Comparison of ENCODE assay signal across 20 cellular contexts in the genomic region with DNA sequence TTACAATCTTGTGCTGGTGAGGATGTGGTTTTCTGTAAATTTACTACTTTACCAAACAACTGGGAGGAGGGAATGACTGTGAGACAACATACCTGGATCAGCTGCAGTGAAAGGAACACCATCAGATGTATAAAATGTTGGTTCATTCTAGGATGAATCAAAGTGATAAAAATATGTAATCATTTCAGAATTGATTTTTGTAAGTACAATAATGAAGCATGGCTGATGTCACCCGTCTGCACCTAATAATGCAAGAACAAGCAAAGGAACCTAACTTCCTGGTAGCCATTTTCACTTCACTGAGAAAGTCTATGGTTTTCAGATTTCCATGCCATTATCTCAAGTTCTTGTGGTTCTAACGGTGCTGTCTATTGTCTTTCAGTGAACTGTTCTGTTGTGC. TPM values are rescaled to one million over a fixed set of nuclear protein-coding genes. Genes with fewer than 3 reads are reported as not detected.
DNase-seq lines count a peak whose midpoint lies in the region; ATAC-seq and TF ChIP-seq lines count a peak whose summit lies in the region.
"Had no signal": no experiment of that assay in that cellular context is flagged by ENCODE, and none has a peak within 500 bp of the region (broad histone marks: within the 10 kb centered on the region; RNA-seq: fewer than 3 reads in every experiment).

No MANE protein-coding gene starts in this region.

- H3K36me3 Mint-ChIP-seq in activated CD4-positive, alpha-beta T cell treated with anti-CD3 and anti-CD28 coated beads for 36 hours (ENCODE audit: low read depth) = peaks cover 46% of the 10 kb centered on the region
- peaks cover 54% of the 10 kb centered on the region for H3K36me3 Mint-ChIP-seq in CD4-positive, CD25-positive, alpha-beta regulatory T cell
- peaks cover 76% of the 10 kb centered on the region for H3K36me3 Mint-ChIP-seq in activated T-helper 2 cell treated with anti-CD3 and anti-CD28 coated beads, Interferon-gamma antibody, Interleukin-2, Interleukin-4, amounts not matched to agents 10 μg/mL and 5 μg/mL and 100 μg/mL, durations not matched to agents 14 hours and 24 hours and 36 hours (ENCODE audit: low read depth)
- peaks cover 46% of the 10 kb centered on the region for H3K36me3 Mint-ChIP-seq in mesothelial cell of epicardium

- no TSS peak for BruUV-seq in PC-9 (replicated peaks; lab: Mats Ljungman, UMichigan)

- peaks cover 85% of the 10 kb centered on the region for H3K36me3 ChIP-seq in CD4-positive, CD25-positive, alpha-beta regulatory T cell (ENCODE audit: control insufficient read depth, insufficient read depth, low read length)
- H3K36me3 ChIP-seq in KOPT-K1 (ENCODE audit: insufficient read depth, low read length) (peaks cover 99% of the 10 kb centered on the region), PC-9 (ENCODE audit: low read depth) (peaks cover 87% of the 10 kb centered on the region)

- no peaks in the 10 kb centered on the region for H3K9me3 ChIP-seq in CD4-positive, CD25-positive, alpha-beta regulatory T cell (ENCODE audit: control insufficient read depth in 2 of 2, low read length in 2 of 2)
- no peaks in the 10 kb centered on the region for H3K9me3 ChIP-seq in KOPT-K1 (ENCODE audit: insufficient read depth, low read length, poor library complexity, severe bottlenecking)
- H3K9me3 ChIP-seq in PC-9 (ENCODE audit: insufficient read depth, low read depth) = no peaks in the 10 kb centered on the region
- H3K9me3 ChIP-seq: pancreas, testis had no signal

- no peak overlapping the region for H3K4me2 ChIP-seq in PC-9

- no peaks in the 10 kb centered on the region for H3K79me2 ChIP-seq in PC-9 (ENCODE audit: low read depth)

- no peak overlapping the region for H3K4me3 ChIP-seq in CD4-positive, CD25-positive, alpha-beta regulatory T cell (ENCODE audit: low read depth, low read length)
- no peak overlapping the region for H3K4me3 ChIP-seq in PC-9
- H3K4me3 ChIP-seq: pancreas, testis had no signal

- peaks cover 16% of the 10 kb centered on the region; the same call in 1 of the 2 replicates for H3F3A ChIP-seq in PC-9 (ENCODE audit: insufficient read depth, low read depth)

- POLR2A ChIA-PET in activated CD4-positive, alpha-beta T cell treated with anti-CD3 and anti-CD28 coated beads for 36 hours (lab: Charles Lee) = interaction anchor here (0.6 kb wide), 1 partner anchor 18 kb away, joined by 4 read pairs; no protein-coding TSS in a partner anchor
- POLR2A ChIA-PET in PC-9 (lab: Charles Lee; ENCODE audit: unreplicated experiment) = interaction anchor here (0.6 kb wide), 2 partner anchors 12 to 22 kb away, joined by 7 to 9 read pairs; no protein-coding TSS in a partner anchor

- no peaks in the 10 kb centered on the region for H3K4me1 ChIP-seq in CD4-positive, CD25-positive, alpha-beta regulatory T cell (ENCODE audit: control insufficient read depth, insufficient read depth, low read length, poor library complexity, severe bottlenecking)
- H3K4me1 ChIP-seq in PC-9 (replicated peaks; ENCODE audit: insufficient read depth) = no peaks in the 10 kb centered on the region
- H3K4me1 ChIP-seq: pancreas had no signal

- peak; percentile 23 for DNase-seq in activated CD4-positive, alpha-beta T cell treated with anti-CD3 and anti-CD28 coated beads for 36 hours
- no peak for DNase-seq in activated CD4-positive, alpha-beta T cell treated with anti-CD3 and anti-CD28 coated beads for 48 hours
- DNase-seq in CD4-positive, CD25-positive, alpha-beta regulatory T cell = peak in 1 of 3 donors; percentile 17
- no peak for DNase-seq in activated T-helper 2 cell treated with anti-CD3 and anti-CD28 coated beads, Interferon-gamma antibody, Interleukin-2, Interleukin-4, amounts not matched to agents 10 μg/mL and 5 μg/mL and 100 μg/mL, durations not matched to agents 14 hours and 24 hours and 36 hours (ENCODE audit: low spot score)
- DNase-seq in PC-9 = no peak
- DNase-seq in mesothelial cell of epicardium (ENCODE audit: low spot score in 2 of 2, unreplicated experiment in 2 of 2) = no peak
- DNase-seq: 8988T; activated CD4-positive, alpha-beta T cell treated with anti-CD3 and anti-CD28 coated beads, Interleukin-2, amount 50 U/mL, for 4 hours; C1 segment of cervical spinal cord; cortex of kidney; effector memory CD4-positive, alpha-beta T cell; mammary epithelial cell; NCI-H146; NCI-H748 treated with DMSO at 0.1 percent for 48 hours; pancreas; stimulated activated naive CD4-positive, alpha-beta T cell treated with Interleukin-2 at 50 U/mL for 16 hours; testis; WERI-Rb-1 had no signal

- peaks cover 9% of the 10 kb centered on the region for H3K4me1 Mint-ChIP-seq in activated CD4-positive, alpha-beta T cell treated with anti-CD3 and anti-CD28 coated beads for 36 hours
- H3K4me1 Mint-ChIP-seq in CD4-positive, CD25-positive, alpha-beta regulatory T cell = peaks cover 10 to 25% (median 18%) of the 10 kb centered on the region in 4 donors
- H3K4me1 Mint-ChIP-seq in activated T-helper 2 cell treated with anti-CD3 and anti-CD28 coated beads, Interferon-gamma antibody, Interleukin-2, Interleukin-4, amounts not matched to agents 10 μg/mL and 5 μg/mL and 100 μg/mL, durations not matched to agents 14 hours and 24 hours and 36 hours (ENCODE audit: low read depth) = peaks cover 18% of the 10 kb centered on the region
- no peaks in the 10 kb centered on the region for H3K4me1 Mint-ChIP-seq in mesothelial cell of epicardium

- no peak for TF ChIP-seq CTCF in PC-9 (conservative IDR thresholded peaks at IDR 0.05)
- TF ChIP-seq CTCF in mesothelial cell of epicardium (IDR thresholded peaks at IDR 0.05; ENCODE audit: unreplicated experiment) = no peak

- intact Hi-C loops in activated CD4-positive, alpha-beta T cell treated with anti-CD3 and anti-CD28 coated beads for 36 hours (cut with DNase I, micrococcal nuclease) = no loop called here
- intact Hi-C loops in activated T-helper 2 cell treated with anti-CD3 and anti-CD28 coated beads, Interferon-gamma antibody, Interleukin-2, Interleukin-4, amounts not matched to agents 10 μg/mL and 5 μg/mL and 100 μg/mL, durations not matched to agents 14 hours and 24 hours and 36 hours (cut with micrococcal nuclease) = no loop called here
- intact Hi-C loops in PC-9 (cut with micrococcal nuclease; ENCODE audit: unreplicated experiment) = no loop called here

- no peaks in the 10 kb centered on the region for H3K9me3 Mint-ChIP-seq in activated CD4-positive, alpha-beta T cell treated with anti-CD3 and anti-CD28 coated beads for 36 hours (ENCODE audit: low read depth)
- H3K9me3 Mint-ChIP-seq in CD4-positive, CD25-positive, alpha-beta regulatory T cell = no peaks in the 10 kb centered on the region
- H3K9me3 Mint-ChIP-seq in activated T-helper 2 cell treated with anti-CD3 and anti-CD28 coated beads, Interferon-gamma antibody, Interleukin-2, Interleukin-4, amounts not matched to agents 10 μg/mL and 5 μg/mL and 100 μg/mL, durations not matched to agents 14 hours and 24 hours and 36 hours = no peaks in the 10 kb centered on the region
- no peaks in the 10 kb centered on the region for H3K9me3 Mint-ChIP-seq in mesothelial cell of epicardium

- H2AFZ ChIP-seq in PC-9 = no peak overlapping the region

- H3K27me3 ChIP-seq in CD4-positive, CD25-positive, alpha-beta regulatory T cell (ENCODE audit: control insufficient read depth, insufficient read depth, low read length) = no peaks in the 10 kb centered on the region
- no peaks in the 10 kb centered on the region for H3K27me3 ChIP-seq in PC-9 (ENCODE audit: insufficient read depth, low read depth)
- H3K27me3 ChIP-seq: pancreas, testis had no signal

- no peak overlapping the region for H3K27ac ChIP-seq in CD4-positive, CD25-positive, alpha-beta regulatory T cell (ENCODE audit: insufficient read depth, low read length, poor library complexity, severe bottlenecking)
- peak overlapping the region; percentile 15 for H3K27ac ChIP-seq in KOPT-K1 (ENCODE audit: low read depth, low read length, poor library complexity, severe bottlenecking)
- no peak overlapping the region for H3K27ac ChIP-seq in PC-9
- H3K27ac ChIP-seq: pancreas, testis, WERI-Rb-1 had no signal

- peak overlapping the region; percentile 75 for H3K27ac Mint-ChIP-seq in activated CD4-positive, alpha-beta T cell treated with anti-CD3 and anti-CD28 coated beads for 36 hours
- peak overlapping the region in 2 of 3 donors; percentile 48 to 77 for H3K27ac Mint-ChIP-seq in CD4-positive, CD25-positive, alpha-beta regulatory T cell
- H3K27ac Mint-ChIP-seq in activated T-helper 2 cell treated with anti-CD3 and anti-CD28 coated beads, Interferon-gamma antibody, Interleukin-2, Interleukin-4, amounts not matched to agents 10 μg/mL and 5 μg/mL and 100 μg/mL, durations not matched to agents 14 hours and 24 hours and 36 hours = peak overlapping the region; percentile 26
- H3K27ac Mint-ChIP-seq in mesothelial cell of epicardium = no peak overlapping the region

- H3K9me2 ChIP-seq in PC-9 (ENCODE audit: insufficient read depth) = no peaks in the 10 kb centered on the region

- no peak overlapping the region for H3K4me3 Mint-ChIP-seq in activated CD4-positive, alpha-beta T cell treated with anti-CD3 and anti-CD28 coated beads for 36 hours
- H3K4me3 Mint-ChIP-seq in CD4-positive, CD25-positive, alpha-beta regulatory T cell = no peak overlapping the region
- H3K4me3 Mint-ChIP-seq in activated T-helper 2 cell treated with anti-CD3 and anti-CD28 coated beads, Interferon-gamma antibody, Interleukin-2, Interleukin-4, amounts not matched to agents 10 μg/mL and 5 μg/mL and 100 μg/mL, durations not matched to agents 14 hours and 24 hours and 36 hours (ENCODE audit: low read depth) = no peak overlapping the region
- no peak overlapping the region for H3K4me3 Mint-ChIP-seq in mesothelial cell of epicardium

- no peaks in the 10 kb centered on the region for H3K27me3 Mint-ChIP-seq in activated CD4-positive, alpha-beta T cell treated with anti-CD3 and anti-CD28 coated beads for 36 hours
- no peaks in the 10 kb centered on the region for H3K27me3 Mint-ChIP-seq in CD4-positive, CD25-positive, alpha-beta regulatory T cell
- no peaks in the 10 kb centered on the region for H3K27me3 Mint-ChIP-seq in activated T-helper 2 cell treated with anti-CD3 and anti-CD28 coated beads, Interferon-gamma antibody, Interleukin-2, Interleukin-4, amounts not matched to agents 10 μg/mL and 5 μg/mL and 100 μg/mL, durations not matched to agents 14 hours and 24 hours and 36 hours (ENCODE audit: low read depth)
- H3K27me3 Mint-ChIP-seq in mesothelial cell of epicardium (ENCODE audit: low read depth) = no peaks in the 10 kb centered on the region

- ATAC-seq in activated CD4-positive, alpha-beta T cell treated with anti-CD3 and anti-CD28 coated beads for 36 hours = peak; percentile 92
- peak in 1 of 2 donors; percentile 24 for ATAC-seq in CD4-positive, CD25-positive, alpha-beta regulatory T cell (ENCODE audit: low read depth in 2 of 2)
- ATAC-seq in GM18858 (IDR thresholded peaks at IDR 0.05; ENCODE audit: unreplicated experiment) = no peak
- ATAC-seq: pancreas had no signal

- CTCF ChIA-PET in activated CD4-positive, alpha-beta T cell treated with anti-CD3 and anti-CD28 coated beads for 36 hours (lab: Charles Lee) = interaction anchor here (0.6 to 1.3 kb wide), 2 partner anchors 49 to 118 kb away, joined by 3 to 5 read pairs; no protein-coding TSS in a partner anchor
- CTCF ChIA-PET in PC-9 (lab: Charles Lee) = no interaction called here

- H4K20me1 ChIP-seq in PC-9 (ENCODE audit: insufficient read depth) = peaks cover 16% of the 10 kb centered on the region

RNA-seq across cellular contexts. Expression of gene C5orf34, which starts 18.7 kb away (rescaled TPM):
- 10 to 100 TPM; 14.4 to 16.8 TPM for total RNA-seq in activated CD4-positive, alpha-beta T cell treated with anti-CD3 and anti-CD28 coated beads for 36 hours
- total RNA-seq in CD4-positive, CD25-positive, alpha-beta regulatory T cell = 0.81 TPM
- polyA plus RNA-seq in CD4-positive, CD25-positive, alpha-beta regulatory T cell = under 1 TPM in 3 of 4 donors, not detected in 1; 0.75 to 0.87 (median 0.84) TPM
- 6.3 and 8.3 TPM in 2 replicates for total RNA-seq in activated T-helper 2 cell treated with anti-CD3 and anti-CD28 coated beads, Interferon-gamma antibody, Interleukin-2, Interleukin-4, amounts not matched to agents 10 μg/mL and 5 μg/mL and 100 μg/mL, durations not matched to agents 14 hours and 24 hours and 36 hours
- total RNA-seq in PC-9 (2021) (16.0 and 22.6 TPM in 2 replicates), mesothelial cell of epicardium (3.3 to 5.5 TPM (median 4.1 TPM) in 3 replicates)

RNA-seq across cellular contexts. Expression of gene PAIP1, which starts 23.2 kb away (rescaled TPM):
- 10 to 100 TPM; 51.7 to 55.1 TPM for total RNA-seq in activated CD4-positive, alpha-beta T cell treated with anti-CD3 and anti-CD28 coated beads for 36 hours
- 31.2 TPM for total RNA-seq in CD4-positive, CD25-positive, alpha-beta regulatory T cell
- polyA plus RNA-seq in CD4-positive, CD25-positive, alpha-beta regulatory T cell = 10 to 100 TPM; 42.8 to 49.6 (median 44.8) TPM
- 56.8 and 58.0 TPM in 2 replicates for total RNA-seq in activated T-helper 2 cell treated with anti-CD3 and anti-CD28 coated beads, Interferon-gamma antibody, Interleukin-2, Interleukin-4, amounts not matched to agents 10 μg/mL and 5 μg/mL and 100 μg/mL, durations not matched to agents 14 hours and 24 hours and 36 hours
- total RNA-seq in PC-9 (2021) (183 and 191 TPM in 2 replicates), mesothelial cell of epicardium (97.9 to 109 TPM (median 103 TPM) in 3 replicates)

RNA-seq across cellular contexts. Expression of gene TMEM267, which starts 50.0 kb away (rescaled TPM):
- total RNA-seq in activated CD4-positive, alpha-beta T cell treated with anti-CD3 and anti-CD28 coated beads for 36 hours = 10 to 100 TPM; 15.7 to 17.1 TPM
- total RNA-seq in CD4-positive, CD25-positive, alpha-beta regulatory T cell = 11.5 TPM
- 10 to 100 TPM; 31.0 to 33.5 (median 32.6) TPM for polyA plus RNA-seq in CD4-positive, CD25-positive, alpha-beta regulatory T cell
- total RNA-seq in activated T-helper 2 cell treated with anti-CD3 and anti-CD28 coated beads, Interferon-gamma antibody, Interleukin-2, Interleukin-4, amounts not matched to agents 10 μg/mL and 5 μg/mL and 100 μg/mL, durations not matched to agents 14 hours and 24 hours and 36 hours = 17.3 and 20.1 TPM in 2 replicates
- total RNA-seq in PC-9 (2021) (22.0 and 30.2 TPM in 2 replicates), mesothelial cell of epicardium (9.4 to 10.1 TPM (median 9.8 TPM) in 3 replicates)
